9 cellular contexts compared by ENCODE assay signal in genomic region chr16:12271006-12271405, GRCh38.
A peak's percentile ranks its signal among the peaks of the same experiment; 100 is the strongest.
DNase-seq lines count a peak whose midpoint lies in the region; ATAC-seq, FAIRE-seq and TF ChIP-seq lines count a peak whose summit lies in the region.
"Had no signal": no experiment of that assay in that cellular context is flagged by ENCODE, and none has a peak within 500 bp of the region (broad histone marks: within the 10 kb centered on the region; RNA-seq: fewer than 3 reads in every experiment).

No MANE protein-coding gene starts in this region.

- H3K9me3 ChIP-seq in mesenchymal stem cell (ENCODE audit: control insufficient read depth, low read length) = no peaks in the 10 kb centered on the region
- no peaks in the 10 kb centered on the region for H3K9me3 ChIP-seq in naive thymus-derived CD4-positive, alpha-beta T cell (ENCODE audit: control insufficient read depth in 2 of 3, low read length in 3 of 3)
- H3K9me3 ChIP-seq: tibial artery had no signal

- POLR2A ChIA-PET in naive thymus-derived CD4-positive, alpha-beta T cell (lab: Charles Lee) = no interaction called here

- DNase-seq in DMS79 (lab: John Stamatoyannopoulos, UW) (peak; percentile 4), bronchial epithelial cell (ENCODE audit: low read depth) (no peak), mesenchymal stem cell (peak; percentile 38), amniotic stem cell (lab: John Stamatoyannopoulos, UW) (no peak), posterior vena cava (ENCODE audit: low spot score) (no peak)
- DNase-seq in naive thymus-derived CD4-positive, alpha-beta T cell = no peak
- DNase-seq: tibial artery had no signal

- H2AFZ ChIP-seq in KMS-11 (ENCODE audit: low read depth) (no peak overlapping the region), mesenchymal stem cell (ENCODE audit: low read depth, low read length) (no peak overlapping the region)

- H3K36me3 Mint-ChIP-seq in naive thymus-derived CD4-positive, alpha-beta T cell = peaks cover 0 to 25% (median 13%) of the 10 kb centered on the region in 5 donors

- no peak overlapping the region for H3K4me3 Mint-ChIP-seq in naive thymus-derived CD4-positive, alpha-beta T cell

- H3K79me1 ChIP-seq in mesenchymal stem cell (replicated peaks; ENCODE audit: low read length, poor library complexity, severe bottlenecking) = peaks cover 2% of the 10 kb centered on the region

- H3K4me2 ChIP-seq in KMS-11 (no peak overlapping the region), mesenchymal stem cell (ENCODE audit: low read length, poor library complexity, severe bottlenecking) (no peak overlapping the region)

- no peak for FAIRE-seq in bronchial epithelial cell (lab: Jason Lieb, UNC)

- no peak overlapping the region for H3K14ac ChIP-seq in mesenchymal stem cell (ENCODE audit: low read length in 2 of 2)

- no peak overlapping the region for H3K9ac ChIP-seq in KMS-11
- H3K9ac ChIP-seq in mesenchymal stem cell (ENCODE audit: low read length) = no peak overlapping the region

- no peak overlapping the region for H3K18ac ChIP-seq in mesenchymal stem cell (ENCODE audit: low read depth in 1 of 2, low read length in 2 of 2)

- H3K27me3 Mint-ChIP-seq in naive thymus-derived CD4-positive, alpha-beta T cell = no peaks in the 10 kb centered on the region

- H3K36me3 ChIP-seq in KMS-11 (ENCODE audit: insufficient read depth) = no peaks in the 10 kb centered on the region
- H3K36me3 ChIP-seq in bronchial epithelial cell (ENCODE audit: control insufficient read depth, insufficient read depth, low read length) = no peaks in the 10 kb centered on the region
- peaks cover 0 to 3% of the 10 kb centered on the region in 2 experiments for H3K36me3 ChIP-seq in mesenchymal stem cell (ENCODE audit: control insufficient read depth in 1 of 2, insufficient read depth in 2 of 2, low read depth in 1 of 2, low read length in 2 of 2)
- no peaks in the 10 kb centered on the region for H3K36me3 ChIP-seq in naive thymus-derived CD4-positive, alpha-beta T cell (ENCODE audit: control insufficient read depth in 2 of 3, insufficient read depth in 3 of 3, low read length in 3 of 3)
- H3K36me3 ChIP-seq: tibial artery had no signal

- CTCF ChIA-PET in naive thymus-derived CD4-positive, alpha-beta T cell (lab: Charles Lee) = no interaction called here

- H4K91ac ChIP-seq in mesenchymal stem cell (ENCODE audit: low read length) = no peak overlapping the region

- no peak overlapping the region for H3K4ac ChIP-seq in mesenchymal stem cell (ENCODE audit: low read depth in 1 of 2, low read length in 2 of 2)

- intact Hi-C loops in posterior vena cava (cut with DNase I) = no loop called here
- intact Hi-C loops in naive thymus-derived CD4-positive, alpha-beta T cell (cut with micrococcal nuclease) = no loop called here

- no peak overlapping the region for H3K4me3 ChIP-seq in KMS-11 (IDR thresholded peaks at IDR 0.05; ENCODE audit: insufficient read depth, low read depth, low read length)
- H3K4me3 ChIP-seq in bronchial epithelial cell (ENCODE audit: low read depth, low read length) = no peak overlapping the region
- no peak overlapping the region for H3K4me3 ChIP-seq in mesenchymal stem cell (ENCODE audit: insufficient read depth in 1 of 2, low read depth in 1 of 2, low read length in 2 of 2)
- no peak overlapping the region for H3K4me3 ChIP-seq in naive thymus-derived CD4-positive, alpha-beta T cell (ENCODE audit: low read length)
- H3K4me3 ChIP-seq: tibial artery had no signal

- H2AK5ac ChIP-seq in mesenchymal stem cell (ENCODE audit: low read length, severe bottlenecking) = no peak overlapping the region

- H4K8ac ChIP-seq in mesenchymal stem cell (ENCODE audit: low read length) = no peak overlapping the region

- peaks cover 0 to 19% (median 0%) of the 10 kb centered on the region in 7 donors for H3K4me1 Mint-ChIP-seq in naive thymus-derived CD4-positive, alpha-beta T cell

- H2BK120ac ChIP-seq in mesenchymal stem cell (ENCODE audit: low read depth, low read length) = no peak overlapping the region

- H3K27ac Mint-ChIP-seq in naive thymus-derived CD4-positive, alpha-beta T cell = no peak overlapping the region

- 47% methylated on average over 5 of the region's 6 CpGs for WGBS in mesenchymal stem cell

- no peak overlapping the region for H2BK15ac ChIP-seq in mesenchymal stem cell (ENCODE audit: low read depth, poor library complexity, severe bottlenecking)

- TF ChIP-seq CTCF in KMS-11 (conservative IDR thresholded peaks at IDR 0.05; ENCODE audit: low read depth, low read length) (0 out of 2 replicates have a peak, but pooled peaks have one; percentile 16), bronchial epithelial cell (IDR thresholded peaks at IDR 0.05; ENCODE audit: insufficient read depth, low read length, severe bottlenecking) (peak; percentile 23)

- H3K4me1 ChIP-seq in KMS-11 (ENCODE audit: low read depth, poor library complexity, severe bottlenecking) (no peaks in the 10 kb centered on the region), mesenchymal stem cell (ENCODE audit: control insufficient read depth, insufficient read depth, low read depth, low read length) (peaks cover 1% of the 10 kb centered on the region)
- no peaks in the 10 kb centered on the region for H3K4me1 ChIP-seq in naive thymus-derived CD4-positive, alpha-beta T cell (ENCODE audit: control insufficient read depth in 2 of 2, insufficient read depth in 2 of 2, low read length in 2 of 2)

- H3K27me3 ChIP-seq in KMS-11 (ENCODE audit: insufficient read depth, low read depth) (no peaks in the 10 kb centered on the region), bronchial epithelial cell (ENCODE audit: control insufficient read depth, insufficient read depth, low read length) (no peaks in the 10 kb centered on the region), mesenchymal stem cell (ENCODE audit: control insufficient read depth in 1 of 2, insufficient read depth in 1 of 2, low read length in 2 of 2) (no peaks in the 10 kb centered on the region)
- H3K27me3 ChIP-seq in naive thymus-derived CD4-positive, alpha-beta T cell (ENCODE audit: control insufficient read depth in 2 of 2, insufficient read depth in 2 of 2, low read length in 2 of 2) = no peaks in the 10 kb centered on the region
- H3K27me3 ChIP-seq: tibial artery had no signal

- no peak overlapping the region for H2BK5ac ChIP-seq in mesenchymal stem cell (ENCODE audit: low read depth, low read length, poor library complexity, severe bottlenecking)

- H3K9me3 Mint-ChIP-seq in naive thymus-derived CD4-positive, alpha-beta T cell = no peaks in the 10 kb centered on the region

- no peaks in the 10 kb centered on the region for H3K79me2 ChIP-seq in KMS-11 (ENCODE audit: insufficient read depth, low read depth)

- no peak overlapping the region for H2BK12ac ChIP-seq in mesenchymal stem cell (ENCODE audit: low read length in 2 of 2)

- H3K27ac ChIP-seq in KMS-11 (no peak overlapping the region), mesenchymal stem cell (ENCODE audit: low read length, poor library complexity, severe bottlenecking) (no peak overlapping the region)
- no peak overlapping the region for H3K27ac ChIP-seq in naive thymus-derived CD4-positive, alpha-beta T cell (ENCODE audit: low read depth, low read length)
- H3K27ac ChIP-seq: tibial artery had no signal

- ATAC-seq in HG03196 (IDR thresholded peaks at IDR 0.05; ENCODE audit: unreplicated experiment) = no peak
- ATAC-seq in naive thymus-derived CD4-positive, alpha-beta T cell = no peak

- H3K23ac ChIP-seq in mesenchymal stem cell (ENCODE audit: low read length in 2 of 2) = no peak overlapping the region

- no peaks in the 10 kb centered on the region; the same call in 1 of the 2 replicates for H4K20me1 ChIP-seq in KMS-11 (ENCODE audit: insufficient read depth)

Comparison
In these comparisons a context has a peak if more than half of its experiments do, and no peak if none do; other contexts are left out.
1. DNase-seq: peak in DMS79 (single experiment) and mesenchymal stem cell (single experiment); none in bronchial epithelial cell (single experiment), amniotic stem cell (single experiment), posterior vena cava (single experiment) and naive thymus-derived CD4-positive, alpha-beta T cell (0 of 9).